1 cellular context compared by ENCODE assay signal in genomic region chr14:94011795-94012194, GRCh38.
A peak's percentile ranks its signal among the peaks of the same experiment; 100 is the strongest.
TF ChIP-seq lines count a peak whose summit lies in the region.

No MANE protein-coding gene starts in this region.

TF ChIP-seq in GM12878, 131 proteins besides CTCF, POLR2A, EP300 and RAD21 (continued from another document and continues in another):
- TF ChIP-seq SP1 (IDR thresholded peaks at IDR 0.05; ENCODE audit: low read depth, low read length) (no peak), E2F8 (IDR thresholded peaks at IDR 0.05; ENCODE audit: low read depth, partially characterized antibody) (no peak), RELA (IDR thresholded peaks at IDR 0.05; ENCODE audit: borderline replicate concordance, partially characterized antibody) (no peak), FOS (IDR thresholded peaks at IDR 0.05; ENCODE audit: borderline replicate concordance, extremely low read depth, insufficient read length) (no peak), HDAC2 (IDR thresholded peaks at IDR 0.05) (no peak), CEBPZ (IDR thresholded peaks at IDR 0.05; ENCODE audit: low read depth, low read length) (no peak), CBFB (IDR thresholded peaks at IDR 0.05; ENCODE audit: low read depth) (0 out of 2 replicates have a peak, but pooled peaks have one; percentile 29), SMARCA5 (IDR thresholded peaks at IDR 0.05) (no peak), PRDM15 (CRISPR knock-in tag; IDR thresholded peaks at IDR 0.05) (no peak), RAD51 (IDR thresholded peaks at IDR 0.05) (no peak), USF1 (IDR thresholded peaks at IDR 0.05; ENCODE audit: borderline replicate concordance, extremely low read length, insufficient read depth, low read depth, low read length) (no peak), SRF (IDR thresholded peaks at IDR 0.05; ENCODE audit: low read depth in 2 of 2, low read length in 2 of 2) (peak in 1 of 2 experiments; percentile 71; a peak in 1 of 4 replicates), MAX (IDR thresholded peaks at IDR 0.05; ENCODE audit: low read depth, low read length) (no peak), SMAD1 (IDR thresholded peaks at IDR 0.05; ENCODE audit: low read depth, partially characterized antibody) (no peak), YY1 (IDR thresholded peaks at IDR 0.05; ENCODE audit: low read depth, low read length) (0 out of 2 replicates have a peak, but pooled peaks have one; percentile 28), NFIC (IDR thresholded peaks at IDR 0.05; ENCODE audit: low read depth, low read length) (no peak), SREBF2 (IDR thresholded peaks at IDR 0.05; ENCODE audit: low read length) (no peak), MTA3 (IDR thresholded peaks at IDR 0.05; ENCODE audit: borderline replicate concordance, low read length) (no peak), MLLT1 (IDR thresholded peaks at IDR 0.05) (no peak), CBX5 (IDR thresholded peaks at IDR 0.05; ENCODE audit: low read depth) (no peak; the same call in 1 of the 2 replicates), PBX3 (IDR thresholded peaks at IDR 0.05; ENCODE audit: insufficient replicate concordance, low read depth, low read length) (no peak), IKZF2 (IDR thresholded peaks at IDR 0.05) (peak; percentile 66 to 74; a peak in 3 of 4 replicates), ZBED1 (IDR thresholded peaks at IDR 0.05; ENCODE audit: borderline replicate concordance) (no peak), MYC (IDR thresholded peaks at IDR 0.05; ENCODE audit: insufficient read depth, insufficient read length, insufficient replicate concordance, low read length, severe bottlenecking) (no peak), BCL3 (IDR thresholded peaks at IDR 0.05; ENCODE audit: borderline replicate concordance, insufficient read depth, low read depth, low read length, poor library complexity, severe bottlenecking) (no peak), NR2C2 (IDR thresholded peaks at IDR 0.05; ENCODE audit: borderline replicate concordance, control insufficient read depth, insufficient read length, low read depth) (no peak), ELK1 (IDR thresholded peaks at IDR 0.05; ENCODE audit: low read depth, low read length) (no peak), DPF2 (IDR thresholded peaks at IDR 0.05) (no peak), EED (IDR thresholded peaks at IDR 0.05; ENCODE audit: low read depth) (no peak), MYB (IDR thresholded peaks at IDR 0.05; ENCODE audit: borderline replicate concordance, low read depth, low read length) (no peak), CREB1 (IDR thresholded peaks at IDR 0.05; ENCODE audit: low read depth) (no peak), PML (IDR thresholded peaks at IDR 0.05; ENCODE audit: low read length) (no peak), GATAD2B (conservative IDR thresholded peaks at IDR 0.05; ENCODE audit: low read depth) (0 out of 2 replicates have a peak, but pooled peaks have one; percentile 10), BMI1 (IDR thresholded peaks at IDR 0.05; ENCODE audit: borderline replicate concordance) (no peak), SIX5 (IDR thresholded peaks at IDR 0.05; ENCODE audit: low read depth, low read length, severe bottlenecking) (no peak), JUNB (IDR thresholded peaks at IDR 0.05) (no peak), ZZZ3 (IDR thresholded peaks at IDR 0.05; ENCODE audit: control insufficient read depth, insufficient read length, low read depth) (no peak), E4F1 (IDR thresholded peaks at IDR 0.05; ENCODE audit: borderline replicate concordance, partially characterized antibody) (no peak)
